Comparison of ENCODE assay signal across 1 cellular context in genomic region chr17:61460796-61461585, GRCh38.
A peak's percentile ranks its signal among the peaks of the same experiment; 100 is the strongest.
TF ChIP-seq lines count a peak whose summit lies in the region.

No MANE protein-coding gene starts in this region.

TF ChIP-seq in HepG2, 621 proteins besides CTCF, POLR2A, EP300 and RAD21 (continued from another document):
- peak; percentile 46; the same call in 1 of the 2 replicates for TF ChIP-seq TFE3 (CRISPR knock-in tag; IDR thresholded peaks at IDR 0.05)
- no peak for TF ChIP-seq ATAD3A (CRISPR knock-in tag; IDR thresholded peaks at IDR 0.05)
- peak; percentile 77; the same call in 1 of the 2 replicates for TF ChIP-seq NR2F2 (IDR thresholded peaks at IDR 0.05; ENCODE audit: borderline replicate concordance, low read depth)
- TF ChIP-seq ZNF496 (CRISPR knock-in tag; IDR thresholded peaks at IDR 0.05; ENCODE audit: insufficient replicate concordance) = no peak
- TF ChIP-seq TCF7L2 (IDR thresholded peaks at IDR 0.05; ENCODE audit: low read depth, low read length) = peak; percentile 91
- TF ChIP-seq SUZ12 (IDR thresholded peaks at IDR 0.05; ENCODE audit: low read depth, low read length) = no peak
- peak; percentile 29; the same call in 1 of the 2 replicates for TF ChIP-seq JUN (CRISPR knock-in tag; IDR thresholded peaks at IDR 0.05)
- TF ChIP-seq AHR (CRISPR knock-in tag; IDR thresholded peaks at IDR 0.05) = no peak
- TF ChIP-seq YEATS2 (CRISPR knock-in tag; IDR thresholded peaks at IDR 0.05; ENCODE audit: borderline replicate concordance) = 0 out of 2 replicates have a peak, but pooled peaks have one; percentile 33
- no peak for TF ChIP-seq GPN1 (CRISPR knock-in tag; IDR thresholded peaks at IDR 0.05; ENCODE audit: borderline replicate concordance)
- 0 out of 2 replicates have a peak, but pooled peaks have one; percentile 10 for TF ChIP-seq MED13 (CRISPR knock-in tag; IDR thresholded peaks at IDR 0.05)
- no peak for TF ChIP-seq ZNF251 (CRISPR knock-in tag; IDR thresholded peaks at IDR 0.05)
- TF ChIP-seq HDAC6 (IDR thresholded peaks at IDR 0.05; ENCODE audit: low read depth, low read length) = no peak
- no peak for TF ChIP-seq GMEB2 (CRISPR knock-in tag; IDR thresholded peaks at IDR 0.05; ENCODE audit: low read depth)
- TF ChIP-seq SALL2 (CRISPR knock-in tag; IDR thresholded peaks at IDR 0.05) = no peak; the same call in 1 of the 2 replicates
- TF ChIP-seq RBM39 (IDR thresholded peaks at IDR 0.05; ENCODE audit: low read depth, low read length, poor library complexity, severe bottlenecking) = no peak
- TF ChIP-seq ZNF430 (CRISPR knock-in tag; IDR thresholded peaks at IDR 0.05) = no peak
- no peak for TF ChIP-seq BRD4 (CRISPR knock-in tag; IDR thresholded peaks at IDR 0.05)
- peak; percentile 56; the same call in 1 of the 2 replicates for TF ChIP-seq KAT8 (CRISPR knock-in tag; IDR thresholded peaks at IDR 0.05)
- TF ChIP-seq ZSCAN9 (CRISPR knock-in tag; IDR thresholded peaks at IDR 0.05; ENCODE audit: borderline replicate concordance) = no peak
- TF ChIP-seq YEATS4 (CRISPR knock-in tag; IDR thresholded peaks at IDR 0.05; ENCODE audit: borderline replicate concordance) = 0 out of 2 replicates have a peak, but pooled peaks have one; percentile 21
- TF ChIP-seq LRRFIP1 (CRISPR knock-in tag; conservative IDR thresholded peaks at IDR 0.05) = no peak
- no peak for TF ChIP-seq NFE2 (CRISPR knock-in tag; IDR thresholded peaks at IDR 0.05)
- no peak for TF ChIP-seq ZSCAN31 (CRISPR knock-in tag; IDR thresholded peaks at IDR 0.05; ENCODE audit: low read depth)
- 0 out of 2 replicates have a peak, but pooled peaks have one; percentile 45 for TF ChIP-seq MIER2 (CRISPR knock-in tag; IDR thresholded peaks at IDR 0.05)
- no peak for TF ChIP-seq TFDP1 (CRISPR knock-in tag; IDR thresholded peaks at IDR 0.05; ENCODE audit: borderline replicate concordance)
- no peak for TF ChIP-seq ZBTB37 (CRISPR knock-in tag; IDR thresholded peaks at IDR 0.05)
- TF ChIP-seq, protein P1, sequence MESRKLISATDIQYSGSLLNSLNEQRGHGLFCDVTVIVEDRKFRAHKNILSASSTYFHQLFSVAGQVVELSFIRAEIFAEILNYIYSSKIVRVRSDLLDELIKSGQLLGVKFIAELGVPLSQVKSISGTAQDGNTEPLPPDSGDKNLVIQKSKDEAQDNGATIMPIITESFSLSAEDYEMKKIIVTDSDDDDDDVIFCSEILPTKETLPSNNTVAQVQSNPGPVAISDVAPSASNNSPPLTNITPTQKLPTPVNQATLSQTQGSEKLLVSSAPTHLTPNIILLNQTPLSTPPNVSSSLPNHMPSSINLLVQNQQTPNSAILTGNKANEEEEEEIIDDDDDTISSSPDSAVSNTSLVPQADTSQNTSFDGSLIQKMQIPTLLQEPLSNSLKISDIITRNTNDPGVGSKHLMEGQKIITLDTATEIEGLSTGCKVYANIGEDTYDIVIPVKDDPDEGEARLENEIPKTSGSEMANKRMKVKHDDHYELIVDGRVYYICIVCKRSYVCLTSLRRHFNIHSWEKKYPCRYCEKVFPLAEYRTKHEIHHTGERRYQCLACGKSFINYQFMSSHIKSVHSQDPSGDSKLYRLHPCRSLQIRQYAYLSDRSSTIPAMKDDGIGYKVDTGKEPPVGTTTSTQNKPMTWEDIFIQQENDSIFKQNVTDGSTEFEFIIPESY (CRISPR knock-in tag; IDR thresholded peaks at IDR 0.05) = no peak
- TF ChIP-seq MZF1 (CRISPR knock-in tag; IDR thresholded peaks at IDR 0.05; ENCODE audit: borderline replicate concordance) = no peak
- TF ChIP-seq, protein P2, sequence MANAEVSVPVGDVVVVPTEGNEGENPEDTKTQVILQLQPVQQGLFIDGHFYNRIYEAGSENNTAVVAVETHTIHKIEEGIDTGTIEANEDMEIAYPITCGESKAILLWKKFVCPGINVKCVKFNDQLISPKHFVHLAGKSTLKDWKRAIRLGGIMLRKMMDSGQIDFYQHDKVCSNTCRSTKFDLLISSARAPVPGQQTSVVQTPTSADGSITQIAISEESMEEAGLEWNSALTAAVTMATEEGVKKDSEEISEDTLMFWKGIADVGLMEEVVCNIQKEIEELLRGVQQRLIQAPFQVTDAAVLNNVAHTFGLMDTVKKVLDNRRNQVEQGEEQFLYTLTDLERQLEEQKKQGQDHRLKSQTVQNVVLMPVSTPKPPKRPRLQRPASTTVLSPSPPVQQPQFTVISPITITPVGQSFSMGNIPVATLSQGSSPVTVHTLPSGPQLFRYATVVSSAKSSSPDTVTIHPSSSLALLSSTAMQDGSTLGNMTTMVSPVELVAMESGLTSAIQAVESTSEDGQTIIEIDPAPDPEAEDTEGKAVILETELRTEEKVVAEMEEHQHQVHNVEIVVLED (CRISPR knock-in tag; IDR thresholded peaks at IDR 0.05; ENCODE audit: borderline replicate concordance) = no peak
- TF ChIP-seq PRDM10 (CRISPR knock-in tag; IDR thresholded peaks at IDR 0.05; ENCODE audit: low read depth) = no peak
- TF ChIP-seq ZNF7 (CRISPR knock-in tag; IDR thresholded peaks at IDR 0.05) = no peak; the same call in 1 of the 2 replicates
- no peak for TF ChIP-seq ZNF569 (CRISPR knock-in tag; IDR thresholded peaks at IDR 0.05; ENCODE audit: borderline replicate concordance)
- TF ChIP-seq NCOA1 (CRISPR knock-in tag; IDR thresholded peaks at IDR 0.05) = no peak
- TF ChIP-seq, protein P3, sequence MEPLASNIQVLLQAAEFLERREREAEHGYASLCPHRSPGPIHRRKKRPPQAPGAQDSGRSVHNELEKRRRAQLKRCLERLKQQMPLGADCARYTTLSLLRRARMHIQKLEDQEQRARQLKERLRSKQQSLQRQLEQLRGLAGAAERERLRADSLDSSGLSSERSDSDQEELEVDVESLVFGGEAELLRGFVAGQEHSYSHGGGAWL (CRISPR knock-in tag; IDR thresholded peaks at IDR 0.05) = no peak
- no peak for TF ChIP-seq HCFC1 (IDR thresholded peaks at IDR 0.05; ENCODE audit: low read depth, low read length)
- no peak for TF ChIP-seq HNRNPL (IDR thresholded peaks at IDR 0.05; ENCODE audit: low read depth, low read length)
- peak; percentile 29; the same call in 1 of the 2 replicates for TF ChIP-seq HNF4G (IDR thresholded peaks at IDR 0.05; ENCODE audit: borderline replicate concordance, low read depth, low read length)
- TF ChIP-seq HNF4G (CRISPR knock-in tag; IDR thresholded peaks at IDR 0.05; ENCODE audit: borderline replicate concordance, low read depth) = no peak
- TF ChIP-seq ZNF747 (CRISPR knock-in tag; IDR thresholded peaks at IDR 0.05; ENCODE audit: borderline replicate concordance) = peak; percentile 59; the same call in 1 of the 2 replicates
- no peak for TF ChIP-seq ARNT (IDR thresholded peaks at IDR 0.05)
- no peak for TF ChIP-seq ZNF530 (CRISPR knock-in tag; IDR thresholded peaks at IDR 0.05; ENCODE audit: low read depth)
- TF ChIP-seq BHLHE40 (IDR thresholded peaks at IDR 0.05; ENCODE audit: low read length) = no peak
